ENCODE assay signal across 8 cellular contexts in genomic region chr1:163320891-163321290, GRCh38. TPM values are rescaled to one million over a fixed set of nuclear protein-coding genes. Genes with fewer than 3 reads are reported as not detected.
A peak's percentile ranks its signal among the peaks of the same experiment; 100 is the strongest.
DNase-seq lines count a peak whose midpoint lies in the region; ATAC-seq and TF ChIP-seq lines count a peak whose summit lies in the region.

No MANE protein-coding gene starts in this region.

- no peak for ATAC-seq in HG02840 (IDR thresholded peaks at IDR 0.05; ENCODE audit: low FRiP score, unreplicated experiment)

- peak in 1 of 2 experiments; percentile 1 for DNase-seq in Caco-2
- peak; percentile 55 for DNase-seq in endodermal cell
- DNase-seq in stimulated activated CD4-positive, alpha-beta T cell treated with anti-CD3 and anti-CD28 coated beads, Interleukin-12 subunit alpha, Interleukin-12 subunit beta, amount 100 ng/mL, for 4 hours: no peak
- no peak for DNase-seq in hepatic stellate cell (ENCODE audit: low spot score)
- no peak for DNase-seq in pons (ENCODE audit: low spot score)

- H3K27me3 ChIP-seq in Caco-2 (replicated peaks; ENCODE audit: control insufficient read depth, insufficient read depth, low read length) (no peaks in the 10 kb centered on the region), OCI-LY1 (ENCODE audit: insufficient read depth, low read length) (no peaks in the 10 kb centered on the region), endodermal cell (ENCODE audit: control insufficient read depth, insufficient read depth, low read length, poor library complexity, severe bottlenecking) (no peaks in the 10 kb centered on the region), neuron (ENCODE audit: insufficient read depth, low read length) (no peaks in the 10 kb centered on the region)

- BruUV-seq in Caco-2 (replicated peaks; lab: Mats Ljungman, UMichigan): no TSS peak

- peak overlapping the region; percentile 94 for H3K27ac Mint-ChIP-seq in Caco-2 (ENCODE audit: unreplicated experiment)
- H3K27ac Mint-ChIP-seq in endodermal cell: peak overlapping the region; percentile 96

- peak overlapping the region; percentile 90 for H3K4me2 ChIP-seq in OCI-LY1 (ENCODE audit: low read length)

- H3K9ac ChIP-seq in OCI-LY1 (ENCODE audit: low read length) (peak overlapping the region; percentile 87), endodermal cell (ENCODE audit: extremely low read depth, low read length, poor library complexity, severe bottlenecking) (peak overlapping the region; percentile 68)

- H3K9me2 ChIP-seq in OCI-LY1 (ENCODE audit: low read depth, low read length): no peaks in the 10 kb centered on the region

- WGBS in endodermal cell (ENCODE audit: insufficient coverage in 1 of 2, insufficient read length in 1 of 2), 2 experiments: 35 to 52% methylated on average over 3 of the region's 3 CpGs

- peaks cover 39% of the 10 kb centered on the region for H3K79me2 ChIP-seq in OCI-LY1 (ENCODE audit: insufficient read depth, low read length)

- H3K4me3 ChIP-seq in Caco-2 (ENCODE audit: low read depth, low read length): peak overlapping the region; percentile 79
- H3K4me3 ChIP-seq in OCI-LY1 (ENCODE audit: low read depth, low read length, poor library complexity, severe bottlenecking): peak overlapping the region; percentile 80
- peak overlapping the region; percentile 96 for H3K4me3 ChIP-seq in endodermal cell (ENCODE audit: low read length)
- peak overlapping the region; percentile 83 for H3K4me3 ChIP-seq in neuron (ENCODE audit: low read length)

- H3K4me1 ChIP-seq in Caco-2 (peaks cover 6% of the 10 kb centered on the region; the same call in 1 of the 2 replicates), OCI-LY1 (ENCODE audit: insufficient read depth, low read length, severe bottlenecking) (peaks cover 34% of the 10 kb centered on the region), endodermal cell (ENCODE audit: control insufficient read depth, insufficient read depth, low read length) (no peaks in the 10 kb centered on the region), neuron (ENCODE audit: insufficient read depth, low read length) (peaks cover 15% of the 10 kb centered on the region)

- H3K9me3 Mint-ChIP-seq in Caco-2 (ENCODE audit: unreplicated experiment): no peaks in the 10 kb centered on the region
- no peaks in the 10 kb centered on the region for H3K9me3 Mint-ChIP-seq in endodermal cell

- TF ChIP-seq CTCF in Caco-2 (IDR thresholded peaks at IDR 0.05; ENCODE audit: insufficient read depth in 1 of 2, low read depth in 1 of 2, low read length in 1 of 2, severe bottlenecking in 1 of 2, unreplicated experiment in 1 of 2) (no peak), OCI-LY1 (IDR thresholded peaks at IDR 0.05; ENCODE audit: low read length) (no peak), endodermal cell (conservative IDR thresholded peaks at IDR 0.05) (no peak)

- H2AFZ ChIP-seq in OCI-LY1 (ENCODE audit: low read length): no peak overlapping the region
- peak overlapping the region; percentile 42 for H2AFZ ChIP-seq in neuron (ENCODE audit: low read depth, low read length)

- no peaks in the 10 kb centered on the region for H3F3A ChIP-seq in OCI-LY1 (ENCODE audit: insufficient read depth, low read length)

- H3K4me3 Mint-ChIP-seq in Caco-2 (ENCODE audit: unreplicated experiment) (peak overlapping the region; percentile 86), endodermal cell (peak overlapping the region; percentile 81)

- H3K36me3 Mint-ChIP-seq in Caco-2 (ENCODE audit: insufficient read depth, unreplicated experiment): peaks cover 13% of the 10 kb centered on the region
- H3K36me3 Mint-ChIP-seq in endodermal cell (ENCODE audit: low read depth): no peaks in the 10 kb centered on the region

- H3K36me3 ChIP-seq in Caco-2 (ENCODE audit: control insufficient read depth, insufficient read depth, low read length): no peaks in the 10 kb centered on the region
- peaks cover 29% of the 10 kb centered on the region; the same call in 1 of the 2 replicates for H3K36me3 ChIP-seq in OCI-LY1 (ENCODE audit: insufficient read depth, low read length)
- peaks cover 16% of the 10 kb centered on the region for H3K36me3 ChIP-seq in endodermal cell (ENCODE audit: control insufficient read depth, insufficient read depth, low read length)
- peaks cover 9% of the 10 kb centered on the region for H3K36me3 ChIP-seq in neuron (ENCODE audit: insufficient read depth, low read length)

- H3K27ac ChIP-seq in OCI-LY1 (ENCODE audit: low read depth, low read length, poor library complexity, severe bottlenecking) (peak overlapping the region; percentile 88), endodermal cell (ENCODE audit: low read depth, low read length) (no peak overlapping the region)

- intact Hi-C loops in Caco-2 (cut with micrococcal nuclease; ENCODE audit: unreplicated experiment): no loop called here

- no peaks in the 10 kb centered on the region for H4K20me1 ChIP-seq in OCI-LY1 (ENCODE audit: insufficient read depth, low read length)

- CTCF ChIA-PET in Caco-2 (lab: Charles Lee): no interaction called here

- H3K9me3 ChIP-seq in Caco-2 (no peaks in the 10 kb centered on the region), OCI-LY1 (ENCODE audit: low read length) (no peaks in the 10 kb centered on the region), endodermal cell (ENCODE audit: control insufficient read depth, low read length) (no peaks in the 10 kb centered on the region), neuron (ENCODE audit: low read length) (no peaks in the 10 kb centered on the region)

- H3K27me3 Mint-ChIP-seq in Caco-2 (ENCODE audit: insufficient read depth, unreplicated experiment) (no peaks in the 10 kb centered on the region), endodermal cell (ENCODE audit: insufficient read depth) (no peaks in the 10 kb centered on the region)

- POLR2A ChIA-PET in Caco-2 (lab: Charles Lee): no interaction called here

- peaks cover 11% of the 10 kb centered on the region for H3K4me1 Mint-ChIP-seq in Caco-2 (ENCODE audit: low read depth, unreplicated experiment)
- H3K4me1 Mint-ChIP-seq in endodermal cell: peaks cover 9% of the 10 kb centered on the region

RNA-seq across cellular contexts. Expression of gene NUF2, which starts 0.9 kb away (rescaled TPM):
- 33.8 and 40.0 TPM in 2 replicates for total RNA-seq in Caco-2 (2022)
- 10 to 100 TPM; 28.8 to 35.8 TPM for total RNA-seq in endodermal cell
- polyA plus RNA-seq in endodermal cell (2013, experiment 1 of 2): 87.1 TPM
- polyA plus RNA-seq in endodermal cell (2013, experiment 2 of 2): 94.8 TPM
